ENCODE assay signal across 9 cellular contexts in genomic region chr7:53835301-53835700, GRCh38.
"Had no signal": no experiment of that assay in that cellular context is flagged by ENCODE, and none has a peak within 500 bp of the region (broad histone marks: within the 10 kb centered on the region; RNA-seq: fewer than 3 reads in every experiment).

No MANE protein-coding gene starts in this region.

- ATAC-seq: HCT116, K562 had no signal

- H3K4me1 ChIP-seq: HAP-1 had no signal

- H3K4me3 ChIP-seq: GM23248, HAP-1, K562 had no signal

- H3K36me3 ChIP-seq: HAP-1 had no signal

- H3K9ac ChIP-seq: GM23248 had no signal

- H2AFZ ChIP-seq: GM23248 had no signal

- DNase-seq: GM23248, GOT3, H7, HFFc6, IMR-90 had no signal

- H3K27ac ChIP-seq: GM23248, HL-60 had no signal
